39 cellular contexts compared by ENCODE assay signal in genomic region chr11:133115099-133115498, GRCh38.
"Had no signal": no experiment of that assay in that cellular context is flagged by ENCODE, and none has a peak within 500 bp of the region (broad histone marks: within the 10 kb centered on the region; RNA-seq: fewer than 3 reads in every experiment).

No MANE protein-coding gene starts in this region.

- DNase-seq: activated B cell treated with CpG ODN at 0.5 μM for 24 hours; activated CD4-positive, alpha-beta memory T cell treated with anti-CD3 and anti-CD28 coated beads, Interleukin-2, amount 10 ng/mL, durations not matched to agents 7 days and 5 days; activated CD4-positive, alpha-beta T cell treated with anti-CD3 and anti-CD28 coated beads for 1 hour; activated CD4-positive, alpha-beta T cell treated with anti-CD3 and anti-CD28 coated beads for 48 hours; activated CD8-positive, alpha-beta memory T cell treated with anti-CD3 and anti-CD28 coated beads for 24 hours; activated CD8-positive, alpha-beta memory T cell treated with anti-CD3 and anti-CD28 coated beads, Interleukin-2, amount 10 ng/mL, durations not matched to agents 7 days and 5 days; activated CD8-positive, alpha-beta memory T cell treated with anti-CD3 and anti-CD28 coated beads, Interleukin-2, amount 50 U/mL, for 48 hours; activated effector memory CD4-positive, alpha-beta T cell treated with anti-CD3 and anti-CD28 coated beads, Interleukin-2, amount 50 U/mL, for 16 hours; activated naive CD4-positive, alpha-beta T cell; activated naive CD4-positive, alpha-beta T cell treated with anti-CD3 and anti-CD28 coated beads, Interleukin-2, amount 50 U/mL, for 16 hours; activated naive CD8-positive, alpha-beta T cell treated with anti-CD3 and anti-CD28 coated beads for 36 hours; activated T-cell treated with anti-CD3 and anti-CD28 coated beads, Interleukin-2, amount 50 U/mL, for 48 hours; amniotic stem cell; Karpas-422; KBM-7; MG63; NCI-H1048; NCI-H1417; NCI-H146; NCI-H187; NCI-H2029 treated with DMSO at 0.1 percent for 48 hours; NCI-H2107; NCI-H2171 treated with DMSO at 0.1 percent for 48 hours; NCI-H2227 treated with DMSO at 0.1 percent for 48 hours; NCI-H446; NCI-H510A treated with DMSO at 0.1 percent for 48 hours; NCI-H526 treated with DMSO at 0.1 percent for 48 hours; NCI-H774; NK-92 treated with Interleukin-12 subunit alpha and Interleukin-12 subunit beta, amount 100 ng/mL, for 24 hours; PC-3; Peyer's patch; RPMI8226; SW 1271; T-helper 1 cell; T-helper 2 cell; T-helper 9 cell had no signal

- H3K27me3 ChIP-seq: ascending aorta, cardiac muscle cell, MG63, Peyer's patch had no signal

- ATAC-seq: activated CD8-positive, alpha-beta memory T cell treated with anti-CD3 and anti-CD28 coated beads, Interleukin-2, amount 10 ng/mL, durations not matched to agents 7 days and 5 days; PC-3 had no signal

- H3K4me1 ChIP-seq: ascending aorta, Peyer's patch had no signal

- H3K4me3 ChIP-seq: ascending aorta, cardiac muscle cell, MG63, Peyer's patch had no signal

- H3K36me3 ChIP-seq: ascending aorta, cardiac muscle cell, MG63, Peyer's patch had no signal

- H3K9me3 ChIP-seq: ascending aorta, MG63, Peyer's patch had no signal

- H3K27ac ChIP-seq: ascending aorta, cardiac muscle cell, Peyer's patch, VCaP had no signal
